Comparison of ENCODE assay signal across 1 cellular context in the genomic region with DNA sequence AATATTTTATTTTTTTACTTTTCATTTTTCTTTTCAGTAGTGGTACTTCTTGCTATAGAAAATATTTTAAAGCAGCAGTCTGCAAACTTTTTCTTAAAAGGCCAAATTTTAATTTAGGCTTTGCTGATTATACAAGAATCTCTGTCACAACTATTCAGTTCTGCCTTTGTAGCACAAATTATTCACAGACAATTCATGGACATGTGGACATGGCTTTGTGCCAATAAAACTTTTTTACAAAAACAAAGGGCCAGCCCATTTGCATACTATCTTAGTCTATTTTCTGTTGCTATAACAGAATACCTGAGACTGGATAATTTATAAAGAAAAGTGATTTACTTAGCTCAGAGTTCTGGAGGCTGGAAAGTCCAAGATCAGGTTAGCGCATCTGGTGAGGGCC.
A peak's percentile ranks its signal among the peaks of the same experiment; 100 is the strongest.
TF ChIP-seq lines count a peak whose summit lies in the region.

No MANE protein-coding gene starts in this region.

TF ChIP-seq in K562, 482 proteins besides CTCF, POLR2A, EP300 and RAD21:
- TF ChIP-seq LEF1 (IDR thresholded peaks at IDR 0.05) (no peak), FIP1L1 (IDR thresholded peaks at IDR 0.05; ENCODE audit: low read depth, low read length, poor library complexity, severe bottlenecking) (no peak), ZNF668 (CRISPR knock-in tag; IDR thresholded peaks at IDR 0.05) (no peak), NFIC (IDR thresholded peaks at IDR 0.05) (peak; percentile 55; the same call in 1 of the 2 replicates), ARID2 (IDR thresholded peaks at IDR 0.05) (no peak), SOX6 (IDR thresholded peaks at IDR 0.05) (no peak)
- TF ChIP-seq, protein P1, sequence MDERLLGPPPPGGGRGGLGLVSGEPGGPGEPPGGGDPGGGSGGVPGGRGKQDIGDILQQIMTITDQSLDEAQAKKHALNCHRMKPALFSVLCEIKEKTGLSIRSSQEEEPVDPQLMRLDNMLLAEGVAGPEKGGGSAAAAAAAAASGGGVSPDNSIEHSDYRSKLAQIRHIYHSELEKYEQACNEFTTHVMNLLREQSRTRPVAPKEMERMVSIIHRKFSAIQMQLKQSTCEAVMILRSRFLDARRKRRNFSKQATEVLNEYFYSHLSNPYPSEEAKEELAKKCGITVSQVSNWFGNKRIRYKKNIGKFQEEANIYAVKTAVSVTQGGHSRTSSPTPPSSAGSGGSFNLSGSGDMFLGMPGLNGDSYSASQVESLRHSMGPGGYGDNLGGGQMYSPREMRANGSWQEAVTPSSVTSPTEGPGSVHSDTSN (CRISPR knock-in tag; IDR thresholded peaks at IDR 0.05; ENCODE audit: low read depth) = no peak
- TF ChIP-seq, protein P1 (tag; conservative IDR thresholded peaks at IDR 0.05; ENCODE audit: low read depth) = no peak
